Comparison of ENCODE assay signal across 11 cellular contexts in the genomic region with DNA sequence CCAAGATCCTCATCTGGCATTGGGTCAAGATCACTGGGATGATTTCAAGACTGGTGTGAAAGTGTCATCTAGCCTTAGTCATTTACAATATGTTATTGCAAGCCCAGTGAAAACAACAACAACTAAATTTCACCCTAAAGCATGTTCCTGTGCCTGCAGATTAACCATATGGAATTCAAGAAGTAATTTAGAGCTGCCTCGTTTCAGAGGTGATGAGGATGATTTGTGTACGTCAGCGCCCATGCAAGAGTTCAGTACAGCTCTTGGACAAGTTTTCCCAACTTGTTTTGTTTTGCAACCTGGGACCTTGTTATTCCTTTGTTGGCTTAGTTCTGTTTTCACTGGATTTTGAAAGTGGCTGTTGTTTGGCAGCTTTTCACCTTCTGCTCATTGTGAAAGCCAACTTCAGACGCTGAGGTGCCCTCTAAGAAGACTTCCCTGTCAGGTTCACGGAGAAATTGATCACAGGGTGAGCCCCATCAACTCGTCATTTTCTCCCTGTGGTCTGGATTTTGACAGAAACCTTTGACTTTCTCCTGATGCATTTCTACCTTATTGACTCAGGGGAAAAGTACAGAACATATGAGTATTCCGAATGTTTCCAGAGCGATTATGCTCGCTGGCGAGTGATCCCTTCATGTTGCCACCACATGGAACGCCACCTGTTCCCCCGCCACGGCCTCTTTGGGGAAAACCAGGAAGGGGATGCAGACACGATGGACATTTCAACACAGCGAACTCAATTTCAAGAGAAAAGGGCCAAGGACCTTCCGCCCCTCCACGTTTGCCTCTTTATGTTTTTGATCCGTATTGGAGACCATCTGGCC.
DNase-seq lines count a peak whose midpoint lies in the region; TF ChIP-seq lines count a peak whose summit lies in the region.
"Had no signal": no experiment of that assay in that cellular context is flagged by ENCODE, and none has a peak within 500 bp of the region (broad histone marks: within the 10 kb centered on the region; RNA-seq: fewer than 3 reads in every experiment).

No MANE protein-coding gene starts in this region.

- DNase-seq in ELR (ENCODE audit: low read depth) (peak; percentile 71), NCI-H460 (ENCODE audit: extremely low read depth, low read depth) (peak; percentile 82), choroid plexus epithelial cell (ENCODE audit: low read depth) (peak; percentile 59), posterior vena cava (ENCODE audit: low spot score) (peak; percentile 77), NCI-H748 (lab: John Stamatoyannopoulos, UW; ENCODE audit: unreplicated experiment) (no peak), glomerular visceral epithelial cell (ENCODE audit: extremely low spot score) (no peak)
- no peak for DNase-seq in activated CD4-positive, CD25-positive, alpha-beta regulatory T cell treated with anti-CD3 and anti-CD28 coated beads, Interleukin-2, amount 50 U/mL, for 72 hours
- DNase-seq: effector memory CD4-positive, alpha-beta T cell; GDM1; NCI-H2227 treated with DMSO at 0.1 percent for 48 hours; right cardiac atrium had no signal

- H3K4me3 ChIP-seq in choroid plexus epithelial cell (ENCODE audit: low read depth, low read length): no peak overlapping the region

- intact Hi-C loops in posterior vena cava (cut with DNase I): no loop called here

- TF ChIP-seq CTCF in choroid plexus epithelial cell (conservative IDR thresholded peaks at IDR 0.05; ENCODE audit: low read depth, low read length): no peak

Comparison
In these comparisons a context has a peak if more than half of its experiments do, and no peak if none do; other contexts are left out.
1. DNase-seq: peak in ELR (single experiment), NCI-H460 (single experiment), choroid plexus epithelial cell (single experiment) and posterior vena cava (single experiment); none in activated CD4-positive, CD25-positive, alpha-beta regulatory T cell treated with anti-CD3 and anti-CD28 coated beads, Interleukin-2, amount 50 U/mL, for 72 hours (single experiment), NCI-H748 (single experiment) and glomerular visceral epithelial cell (single experiment).